Comparison of ENCODE assay signal across 24 cellular contexts in the genomic region with DNA sequence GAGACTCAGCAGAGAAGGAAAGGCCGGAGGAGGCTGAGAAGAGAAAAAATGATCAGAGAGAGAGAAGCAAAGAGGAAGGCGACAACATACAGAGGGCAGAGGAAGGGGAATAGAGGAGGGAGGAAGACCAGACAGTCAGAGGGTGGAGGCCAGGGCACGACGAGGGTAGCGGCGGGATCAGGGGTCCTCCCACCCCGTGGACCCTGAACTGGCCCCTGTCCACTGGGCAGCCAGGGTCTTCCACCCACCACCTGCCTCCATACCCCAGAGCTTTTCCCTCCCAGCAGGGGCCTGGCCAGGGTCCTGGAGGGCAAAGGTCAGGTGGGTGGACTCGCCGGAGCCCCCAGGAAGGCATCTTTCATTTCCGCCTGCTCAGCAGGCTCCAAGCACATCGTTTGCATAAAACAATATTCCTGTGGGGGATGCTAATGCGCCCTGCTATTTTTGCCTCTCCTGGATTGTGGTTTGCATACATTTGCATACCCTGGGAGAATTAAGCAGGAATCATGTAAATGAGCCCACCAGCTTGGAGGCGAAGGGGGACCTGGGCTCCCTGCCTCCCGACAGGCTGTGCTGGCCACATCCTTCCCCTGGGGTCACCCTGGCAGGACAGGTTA.
"Had no signal": no experiment of that assay in that cellular context is flagged by ENCODE, and none has a peak within 500 bp of the region (broad histone marks: within the 10 kb centered on the region; RNA-seq: fewer than 3 reads in every experiment).

No MANE protein-coding gene starts in this region.

- H3K4me1 Mint-ChIP-seq: activated B cell treated with CpG ODN at 0.5 μM for 24 hours, endodermal cell had no signal

- H3K27ac Mint-ChIP-seq: activated B cell treated with CpG ODN at 0.5 μM for 24 hours; activated CD4-positive, alpha-beta memory T cell treated with anti-CD3 and anti-CD28 coated beads for 36 hours; activated naive CD4-positive, alpha-beta T cell treated with anti-CD3 and anti-CD28 coated beads, Interleukin-2, amount 50 U/mL, for 72 hours; activated T-helper 1 cell treated with anti-CD3 and anti-CD28 coated beads, Interleukin-12 subunit alpha, Interleukin-12 subunit beta, Interleukin-2, Interleukin-4 antibody, amounts not matched to agents 30 ng/mL and 10 ng/mL and 1 ng/mL, durations not matched to agents 14 hours and 24 hours and 36 hours; endodermal cell; progenitor cell of endocrine pancreas had no signal

- H3K27me3 Mint-ChIP-seq: activated B cell treated with CpG ODN at 0.5 μM for 24 hours had no signal

- H3K36me3 Mint-ChIP-seq: activated CD4-positive, alpha-beta memory T cell treated with anti-CD3 and anti-CD28 coated beads for 36 hours; activated naive CD4-positive, alpha-beta T cell treated with anti-CD3 and anti-CD28 coated beads, Interleukin-2, amount 50 U/mL, for 72 hours had no signal

- H3K4me3 ChIP-seq: body of pancreas, dorsolateral prefrontal cortex, lung, thyroid gland, vagina had no signal

- H3K4me1 ChIP-seq: thyroid gland, vagina had no signal

- DNase-seq: activated B cell treated with CpG ODN at 0.5 μM for 24 hours; activated CD4-positive, alpha-beta memory T cell treated with anti-CD3 and anti-CD28 coated beads for 36 hours; activated CD4-positive, alpha-beta T cell treated with anti-CD3 and anti-CD28 coated beads for 4 hours; activated gamma-delta T cell treated with Interleukin-2 at 50 U/mL for 16 hours; activated T-cell treated with anti-CD3 and anti-CD28 coated beads for 4 hours; amygdala; body of pancreas; central memory CD4-positive, alpha-beta T cell; dorsolateral prefrontal cortex; endodermal cell; foreskin keratinocyte; kidney; occipital lobe; stimulated activated CD4-positive, alpha-beta T cell treated with anti-CD3 and anti-CD28 coated beads, Interleukin-12 subunit alpha, Interleukin-12 subunit beta, amount 100 ng/mL, for 4 hours; stimulated activated CD4-positive, alpha-beta T cell treated with anti-CD3 and anti-CD28 coated beads, Interleukin-1b, Interleukin-23, amount 100 ng/mL, for 48 hours; stimulated activated CD8-positive, alpha-beta memory T cell treated with anti-CD3 and anti-CD28 coated beads, Interleukin-4, amount 100 ng/mL, for 48 hours; stimulated activated naive CD4-positive, alpha-beta T cell; thyroid gland had no signal

- H3K27ac ChIP-seq: body of pancreas, dorsolateral prefrontal cortex, epithelial cell of prostate, foreskin keratinocyte, thyroid gland, vagina had no signal

- H3K4me3 Mint-ChIP-seq: activated B cell treated with CpG ODN at 0.5 μM for 24 hours; activated CD4-positive, alpha-beta memory T cell treated with anti-CD3 and anti-CD28 coated beads for 36 hours; activated T-helper 1 cell treated with anti-CD3 and anti-CD28 coated beads, Interleukin-12 subunit alpha, Interleukin-12 subunit beta, Interleukin-2, Interleukin-4 antibody, amounts not matched to agents 30 ng/mL and 10 ng/mL and 1 ng/mL, durations not matched to agents 14 hours and 24 hours and 36 hours; endodermal cell had no signal

- H3K36me3 ChIP-seq: thyroid gland, vagina had no signal

- H3K27me3 ChIP-seq: body of pancreas, foreskin keratinocyte, thyroid gland, vagina had no signal

- H3K9me3 ChIP-seq: body of pancreas, thyroid gland, vagina had no signal

- H3K9me3 Mint-ChIP-seq: activated T-helper 1 cell treated with anti-CD3 and anti-CD28 coated beads, Interleukin-12 subunit alpha, Interleukin-12 subunit beta, Interleukin-2, Interleukin-4 antibody, amounts not matched to agents 30 ng/mL and 10 ng/mL and 1 ng/mL, durations not matched to agents 14 hours and 24 hours and 36 hours had no signal
